Comparison of ENCODE assay signal across 9 cellular contexts in the genomic region with DNA sequence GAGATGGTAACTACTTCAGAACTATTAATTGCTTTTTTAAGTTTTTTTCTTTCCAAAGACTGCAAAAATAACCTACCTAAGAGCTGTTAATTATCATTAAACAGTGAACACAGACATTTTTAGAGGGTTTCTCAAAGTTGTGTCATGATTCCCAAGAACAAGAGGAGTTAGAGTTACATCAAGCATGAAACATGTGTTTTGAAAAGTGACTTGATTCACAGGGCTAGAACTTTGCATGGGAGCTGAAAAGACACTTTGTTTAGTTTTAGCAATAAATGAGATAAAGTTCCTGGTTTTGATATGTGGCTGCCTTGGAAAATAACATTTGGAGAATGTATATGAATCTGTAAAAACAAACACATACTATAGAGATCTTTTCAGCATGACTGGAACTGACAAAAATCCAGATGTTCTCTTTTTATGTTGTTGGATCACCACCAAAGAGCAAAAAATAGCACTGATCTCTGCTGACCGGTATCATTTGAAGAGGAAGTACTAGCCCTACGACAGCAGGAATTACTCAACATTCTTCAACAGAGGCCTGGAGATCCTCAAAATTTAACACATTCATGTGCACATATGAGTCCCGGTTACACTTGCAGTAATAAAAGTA.
DNase-seq lines count a peak whose midpoint lies in the region; ATAC-seq and TF ChIP-seq lines count a peak whose summit lies in the region.
"Had no signal": no experiment of that assay in that cellular context is flagged by ENCODE, and none has a peak within 500 bp of the region (broad histone marks: within the 10 kb centered on the region; RNA-seq: fewer than 3 reads in every experiment).

No MANE protein-coding gene starts in this region.

- H2AFZ ChIP-seq in osteoblast (ENCODE audit: low read length), result peak overlapping the region; percentile 44

- DNase-seq in CD1c-positive myeloid dendritic cell (ENCODE audit: extremely low spot score), result peak; percentile 40
- no peak for DNase-seq in SK-N-MC (ENCODE audit: low read depth, low spot score)
- peak; percentile 98 for DNase-seq in fibroblast of the aortic adventitia (ENCODE audit: low read depth)
- peak; percentile 34 for DNase-seq in osteoblast (ENCODE audit: insufficient read length, low spot score, missing footprints)
- DNase-seq in NCI-H146 treated with DMSO at 0.1 percent for 48 hours (lab: John Stamatoyannopoulos, UW; ENCODE audit: unreplicated experiment), result no peak
- no peak for DNase-seq in T-helper 9 cell
- no peak for DNase-seq in stimulated activated naive CD4-positive, alpha-beta T cell treated with Interleukin-2 at 50 U/mL for 16 hours (lab: John Stamatoyannopoulos, UW)
- DNase-seq: DND-41 had no signal

- peak overlapping the region; percentile 22 for H3K4me2 ChIP-seq in osteoblast (ENCODE audit: insufficient read depth, low read length)

- no peaks in the 10 kb centered on the region; the same call in 1 of the 2 replicates for H3K9me3 ChIP-seq in SK-N-MC (ENCODE audit: low read depth, low read length)
- H3K9me3 ChIP-seq in osteoblast (ENCODE audit: low read depth, low read length), result no peaks in the 10 kb centered on the region

- peak overlapping the region; percentile 52 for H3K27ac ChIP-seq in SK-N-MC
- H3K27ac ChIP-seq in osteoblast (ENCODE audit: low read depth, low read length), result peak overlapping the region; percentile 60

- H3K9ac ChIP-seq in SK-N-MC (ENCODE audit: insufficient read length), result no peak overlapping the region

- TF ChIP-seq CTCF in fibroblast of the aortic adventitia (IDR thresholded peaks at IDR 0.05; ENCODE audit: insufficient read depth, low read length), result no peak
- TF ChIP-seq CTCF in osteoblast (IDR thresholded peaks at IDR 0.05; ENCODE audit: extremely low read depth, low read depth, low read length), result no peak

- peaks cover 6% of the 10 kb centered on the region for H3K4me1 ChIP-seq in osteoblast (ENCODE audit: insufficient read depth, low read length)

- no peaks in the 10 kb centered on the region for H3K79me2 ChIP-seq in osteoblast (ENCODE audit: insufficient read depth, low read length)

- no peaks in the 10 kb centered on the region for H4K20me1 ChIP-seq in osteoblast (ENCODE audit: insufficient read depth, low read length)

- H3K27me3 ChIP-seq in osteoblast (ENCODE audit: insufficient read depth, low read length), result no peaks in the 10 kb centered on the region

- no peak for ATAC-seq in HG02840 (IDR thresholded peaks at IDR 0.05; ENCODE audit: low FRiP score, unreplicated experiment)

- no peak overlapping the region for H3K4me3 ChIP-seq in SK-N-MC
- no peak overlapping the region for H3K4me3 ChIP-seq in fibroblast of the aortic adventitia (ENCODE audit: low read depth, low read length)
- no peak overlapping the region for H3K4me3 ChIP-seq in osteoblast (ENCODE audit: insufficient read depth, low read length)

- H3K36me3 ChIP-seq in SK-N-MC (ENCODE audit: insufficient read depth, low read length) (no peaks in the 10 kb centered on the region), osteoblast (ENCODE audit: insufficient read depth, low read length) (no peaks in the 10 kb centered on the region)

Comparison
In these comparisons a context has a peak if more than half of its experiments do, and no peak if none do; other contexts are left out.
1. DNase-seq: peak in CD1c-positive myeloid dendritic cell (single experiment), fibroblast of the aortic adventitia (single experiment) and osteoblast (single experiment); none in SK-N-MC (single experiment), NCI-H146 treated with DMSO at 0.1 percent for 48 hours (single experiment), T-helper 9 cell (single experiment) and stimulated activated naive CD4-positive, alpha-beta T cell treated with Interleukin-2 at 50 U/mL for 16 hours (single experiment).